ENCODE assay signal across 8 cellular contexts in the genomic region with DNA sequence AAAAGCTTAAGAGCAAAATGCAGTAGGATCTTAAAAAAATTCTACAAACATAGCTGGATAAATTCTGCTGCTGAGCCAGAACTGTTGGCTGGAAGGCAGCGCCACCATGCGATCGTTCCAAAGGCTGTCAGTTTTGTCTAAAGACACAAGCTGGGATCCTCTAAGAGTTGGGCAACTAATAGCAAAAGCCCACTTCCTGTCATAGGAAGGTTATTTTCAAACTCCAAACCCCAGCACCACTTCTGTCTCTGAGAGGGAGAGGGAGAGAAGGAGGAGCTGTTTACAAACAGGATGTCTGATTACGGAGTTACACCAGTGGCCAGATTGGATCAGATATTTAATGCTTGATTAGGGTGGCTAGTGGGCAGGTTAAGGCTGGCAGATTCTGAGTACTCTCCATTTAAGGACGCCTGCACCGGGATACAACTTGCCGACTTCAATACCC. TPM values are rescaled to one million over a fixed set of nuclear protein-coding genes. Genes with fewer than 3 reads are reported as not detected.
DNase-seq lines count a peak whose midpoint lies in the region; ATAC-seq, FAIRE-seq and TF ChIP-seq lines count a peak whose summit lies in the region.

No MANE protein-coding gene starts in this region.

- ATAC-seq in GM19351 (IDR thresholded peaks at IDR 0.05; ENCODE audit: unreplicated experiment): peak; percentile 81
- ATAC-seq in K562: peak; percentile 87

- no peaks in the 10 kb centered on the region for H3K9me3 ChIP-seq in OCI-LY7 (ENCODE audit: low read length)
- no peaks in the 10 kb centered on the region for H3K9me3 ChIP-seq in K562 (replicated peaks; ENCODE audit: control insufficient read depth, insufficient read depth, low read depth, low read length)
- no peaks in the 10 kb centered on the region for H3K9me3 ChIP-seq in skeletal muscle satellite cell (replicated peaks; ENCODE audit: low read length)

- H3K4me3 ChIP-seq in AG10803 (ENCODE audit: low read length) (peak overlapping the region; percentile 30; the same call in 1 of the 2 replicates), OCI-LY7 (ENCODE audit: low read depth, low read length, poor library complexity, severe bottlenecking) (no peak overlapping the region), K562 (no peak overlapping the region), skeletal muscle satellite cell (ENCODE audit: low read length) (peak overlapping the region; percentile 40)

- CTCF ChIA-PET in OCI-LY7 (lab: Charles Lee; ENCODE audit: unreplicated experiment) (no interaction called here), K562 (lab: Yijun Ruan, JAX; ENCODE audit: low intra/inter-chr PET ratio) (interaction anchor here (0.5 to 1.5 kb wide), 5 partner anchors 562 to 1150 kb away, joined by 3 to 4 read pairs (median 3); no protein-coding TSS in a partner anchor)

- POLR2A ChIA-PET in OCI-LY7 (lab: Charles Lee): interaction anchor here (0.6 kb wide), 2 partner anchors 1084 to 1198 kb away, joined by 3 to 7 read pairs; no protein-coding TSS in a partner anchor
- POLR2A ChIA-PET in K562 (lab: Yijun Ruan, JAX): no interaction called here

- H4K20me1 ChIP-seq in OCI-LY7 (ENCODE audit: insufficient read depth, low read length) (no peaks in the 10 kb centered on the region), K562 (replicated peaks; ENCODE audit: control insufficient read depth, insufficient read depth, low read length) (no peaks in the 10 kb centered on the region)

- 2% methylated on average over 7 of the region's 7 CpGs for WGBS in K562 (ENCODE audit: insufficient coverage, low coverage, missing lambda C conversion rate)

- H3K4me1 ChIP-seq in OCI-LY7 (ENCODE audit: insufficient read depth, low read length, poor library complexity, severe bottlenecking): no peaks in the 10 kb centered on the region
- H3K4me1 ChIP-seq in K562 (replicated peaks in 1 of 2; ENCODE audit: control insufficient read depth in 2 of 2, insufficient read depth in 2 of 2, low read length in 2 of 2): no peaks in the 10 kb centered on the region
- H3K4me1 ChIP-seq in skeletal muscle satellite cell (ENCODE audit: control insufficient read depth, insufficient read depth, low read length): peaks cover 20% of the 10 kb centered on the region

- FAIRE-seq in K562 (lab: Jason Lieb, UNC): peak; percentile 84

- H3K4me2 ChIP-seq in OCI-LY7 (ENCODE audit: low read length) (no peak overlapping the region), K562 (ENCODE audit: insufficient read depth, low read length) (no peak overlapping the region), skeletal muscle satellite cell (ENCODE audit: low read length) (peak overlapping the region; percentile 75)

- no peaks in the 10 kb centered on the region for H3K9me2 ChIP-seq in OCI-LY7 (ENCODE audit: insufficient read depth, low read length)

- peak; percentile 82 for DNase-seq in AG10803 (ENCODE audit: low read depth)
- no peak for DNase-seq in OCI-LY7 (ENCODE audit: low spot score)
- DNase-seq in K562 (ENCODE audit: extremely low read depth in 1 of 4, low spot score in 3 of 4): peak; percentile 24 to 58 (median 30)
- peak; percentile 71 for DNase-seq in iPS-NIHi7 (ENCODE audit: extremely low spot score)
- DNase-seq in NCI-H2196 treated with DMSO at 0.1 percent for 48 hours (lab: John Stamatoyannopoulos, UW; ENCODE audit: unreplicated experiment): no peak
- no peak for DNase-seq in NCI-H2196 (lab: John Stamatoyannopoulos, UW; ENCODE audit: unreplicated experiment)

- TF ChIP-seq CTCF in AG10803 (conservative IDR thresholded peaks at IDR 0.05; ENCODE audit: low read length) (peak; percentile 92), OCI-LY7 (conservative IDR thresholded peaks at IDR 0.05; ENCODE audit: low read length) (peak; percentile 32; the same call in 1 of the 2 replicates), K562 (IDR thresholded peaks at IDR 0.05 in 2 of 3, conservative IDR thresholded peaks at IDR 0.05 in 1 of 3; ENCODE audit: insufficient read depth in 2 of 3, low read depth in 1 of 3, low read length in 3 of 3) (peak; percentile 68 to 72 (median 72))

- H3K36me3 ChIP-seq in OCI-LY7 (ENCODE audit: insufficient read depth, low read length) (no peaks in the 10 kb centered on the region), K562 (ENCODE audit: control insufficient read depth, insufficient read depth, low read length) (no peaks in the 10 kb centered on the region), skeletal muscle satellite cell (ENCODE audit: insufficient read depth, low read length) (no peaks in the 10 kb centered on the region)

- H3K9ac ChIP-seq in K562 (ENCODE audit: insufficient read depth in 1 of 2, low read depth in 2 of 2, low read length in 2 of 2) (no peak overlapping the region), skeletal muscle satellite cell (ENCODE audit: low read depth, low read length) (peak overlapping the region; percentile 66)

- in situ Hi-C loops in K562 (cut with MboI): no loop called here

- H3K27ac ChIP-seq in OCI-LY7 (ENCODE audit: low read depth, low read length, poor library complexity, severe bottlenecking) (no peak overlapping the region), K562 (ENCODE audit: extremely low read depth, low read depth, low read length) (no peak overlapping the region)

- peak; percentile 35 to 67; a peak in 3 of 4 replicates for TF ChIP-seq RAD21 in K562 (CRISPR knock-in tag; conservative IDR thresholded peaks at IDR 0.05 in 1 of 2, IDR thresholded peaks at IDR 0.05 in 1 of 2)

- intact Hi-C loops in OCI-LY7 (cut with micrococcal nuclease; ENCODE audit: unreplicated experiment): no loop called here
- intact Hi-C loops in K562 (cut with micrococcal nuclease): no loop called here

- no peak for TF ChIP-seq POLR2A in K562 (conservative IDR thresholded peaks at IDR 0.05)

- H3K27me3 ChIP-seq in K562 (ENCODE audit: control insufficient read depth in 2 of 2, insufficient read depth in 2 of 2, low read length in 2 of 2) (peaks cover 0 to 2% of the 10 kb centered on the region in 2 experiments; a peak in 2 of 5 replicates), skeletal muscle satellite cell (ENCODE audit: control insufficient read depth, insufficient read depth, low read length) (no peaks in the 10 kb centered on the region)

- no peak for TF ChIP-seq EP300 in K562 (IDR thresholded peaks at IDR 0.05; ENCODE audit: low read length)

- H3K79me2 ChIP-seq in OCI-LY7 (ENCODE audit: insufficient read depth, low read depth, low read length) (no peaks in the 10 kb centered on the region), K562 (ENCODE audit: control insufficient read depth, insufficient read depth, low read length) (no peaks in the 10 kb centered on the region)

- BruUV-seq in OCI-LY7 (replicated peaks; lab: Mats Ljungman, UMichigan): no TSS peak
- BruUV-seq in K562 (replicated peaks; lab: Mats Ljungman, UMichigan): no TSS peak

- no peak overlapping the region for H2AFZ ChIP-seq in OCI-LY7 (ENCODE audit: low read length)
- H2AFZ ChIP-seq in K562 (ENCODE audit: low read depth, low read length): no peak overlapping the region

- H3K9me1 ChIP-seq in K562 (ENCODE audit: control insufficient read depth, insufficient read depth, low read length): no peaks in the 10 kb centered on the region

TF ChIP-seq in K562, 482 proteins besides CTCF, POLR2A, EP300 and RAD21 (continues in another document):
- TF ChIP-seq ZNF511 (CRISPR knock-in tag; IDR thresholded peaks at IDR 0.05) (no peak), XRCC4 (IDR thresholded peaks at IDR 0.05; ENCODE audit: extremely low read depth, insufficient read depth, insufficient read length) (no peak), SMC3 (conservative IDR thresholded peaks at IDR 0.05; ENCODE audit: insufficient read depth, low read depth, low read length) (peak; percentile 45; the same call in 1 of the 2 replicates), STAG1 (CRISPR knock-in tag; IDR thresholded peaks at IDR 0.05; ENCODE audit: borderline replicate concordance) (peak; percentile 65; the same call in 1 of the 2 replicates), CEBPG (CRISPR knock-in tag; IDR thresholded peaks at IDR 0.05) (0 out of 2 replicates have a peak, but pooled peaks have one; percentile 9), CEBPG (tag; conservative IDR thresholded peaks at IDR 0.05 in 1 of 2, IDR thresholded peaks at IDR 0.05 in 1 of 2) (peak in 1 of 2 experiments; percentile 35; a peak in 2 of 4 replicates)
- TF ChIP-seq, protein P1, sequence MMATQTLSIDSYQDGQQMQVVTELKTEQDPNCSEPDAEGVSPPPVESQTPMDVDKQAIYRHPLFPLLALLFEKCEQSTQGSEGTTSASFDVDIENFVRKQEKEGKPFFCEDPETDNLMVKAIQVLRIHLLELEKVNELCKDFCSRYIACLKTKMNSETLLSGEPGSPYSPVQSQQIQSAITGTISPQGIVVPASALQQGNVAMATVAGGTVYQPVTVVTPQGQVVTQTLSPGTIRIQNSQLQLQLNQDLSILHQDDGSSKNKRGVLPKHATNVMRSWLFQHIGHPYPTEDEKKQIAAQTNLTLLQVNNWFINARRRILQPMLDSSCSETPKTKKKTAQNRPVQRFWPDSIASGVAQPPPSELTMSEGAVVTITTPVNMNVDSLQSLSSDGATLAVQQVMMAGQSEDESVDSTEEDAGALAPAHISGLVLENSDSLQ (IDR thresholded peaks at IDR 0.05): 0 out of 2 replicates have a peak, but pooled peaks have one; percentile 10

RNA-seq across cellular contexts. Expression of gene EIF4E3, which starts 44.0 kb away (rescaled TPM):
- not detected in 2 replicates for total RNA-seq in OCI-LY7 (2014; rRNA removed; shearing (Covaris generic))
- total RNA-seq in OCI-LY7 (2022): not detected in 2 replicates
- 0.09 and 0.58 TPM in 2 replicates for total RNA-seq in K562 (2011; cell fraction: chromatin; rRNA removed; ENCODE audit: low replicate concordance)
- 0.17 and 0.26 TPM in 2 replicates for total RNA-seq in K562 (2011; cell fraction: nucleolus; rRNA removed)
- total RNA-seq in K562 (2011; cell fraction: nucleoplasm; rRNA removed): 0.44 and 1.6 TPM in 2 replicates
- total RNA-seq in K562 (2014; rRNA removed): 0.18 and 0.45 TPM in 2 replicates
- 1.6 and 1.7 TPM in 2 replicates for total RNA-seq in K562 (2014; rRNA removed; fragmentation: Illumina TruSeq; extraction: Trizol)
- total RNA-seq in K562 (2015; rRNA removed; fragmentation: Illumina TruSeq; extraction: Trizol): 0.60 and 0.62 TPM in 2 replicates
- 2.4 TPM in 2 replicates for total RNA-seq in K562 (2021)
- polyA plus RNA-seq in K562 (2011; rRNA removed): 0.30 and 1.1 TPM in 2 replicates
- 0.15 and 0.63 TPM in 2 replicates for polyA plus RNA-seq in K562 (2011; cell fraction: cytosol; rRNA removed)
- polyA plus RNA-seq in K562 (2011; cell fraction: nucleus; rRNA removed): 0.18 and 0.52 TPM in 2 replicates
- 2.2 and 3.8 TPM in 2 replicates for polyA plus RNA-seq in K562 (2012)
- 2.3 and 2.5 TPM in 2 replicates for polyA plus RNA-seq in K562 (2014; fragmentation: Illumina TruSeq; extraction: Trizol)
- polyA plus RNA-seq in K562 (2014; fragmentation: Nextera tagmentation; extraction: Ambion mirVana): under 1 TPM; 0.34 to 0.83 TPM
- polyA plus RNA-seq in K562 (2014; rRNA removed): 1.8 and 1.9 TPM in 2 replicates
- 0.75 and 2.5 TPM in 2 replicates for polyA minus RNA-seq in K562 (2011; rRNA and poly(A)+ RNA removed)
- polyA minus RNA-seq in K562 (2011; cell fraction: cytosol; rRNA and poly(A)+ RNA removed): 0.46 and 0.76 TPM in 2 replicates
- polyA minus RNA-seq in K562 (2011; cell fraction: nucleus; rRNA and poly(A)+ RNA removed): 0.13 and 0.33 TPM in 2 replicates
- total RNA-seq in skeletal muscle satellite cell (2012; rRNA removed): 1.0 and 1.5 TPM in 2 replicates

Comparison
In these comparisons a context has a peak if more than half of its experiments do, and no peak if none do; other contexts are left out.
1. DNase-seq: peak in AG10803 (single experiment), K562 (4 of 4) and iPS-NIHi7 (single experiment); none in OCI-LY7 (single experiment), NCI-H2196 treated with DMSO at 0.1 percent for 48 hours (single experiment) and NCI-H2196 (single experiment).
2. H3K4me3 ChIP-seq: peak in AG10803 (single experiment) and skeletal muscle satellite cell (single experiment); none in OCI-LY7 (single experiment) and K562 (single experiment).
3. CTCF ChIP-seq: peak in every context shown above with its lines; median percentile 92 in AG10803; 72 in K562; 32 in OCI-LY7.